Comparison of ENCODE assay signal across 8 cellular contexts in genomic region chr9:78023003-78023741, GRCh38. TPM values are rescaled to one million over a fixed set of nuclear protein-coding genes. Genes with fewer than 3 reads are reported as not detected.
DNase-seq lines count a peak whose midpoint lies in the region; ATAC-seq and TF ChIP-seq lines count a peak whose summit lies in the region.

No MANE protein-coding gene starts in this region.

- no peaks in the 10 kb centered on the region for H3K9me3 ChIP-seq in body of pancreas
- H3K9me3 ChIP-seq in liver (ENCODE audit: control insufficient read depth in 4 of 4, low read length in 3 of 4), result no peaks in the 10 kb centered on the region
- no peaks in the 10 kb centered on the region for H3K9me3 ChIP-seq in aorta (ENCODE audit: control insufficient read depth, low read length)

- H3K27me3 ChIP-seq in body of pancreas (no peaks in the 10 kb centered on the region), liver (ENCODE audit: control insufficient read depth in 4 of 4, insufficient read depth in 4 of 4, low read length in 3 of 4) (no peaks in the 10 kb centered on the region), aorta (ENCODE audit: control insufficient read depth in 1 of 2, insufficient read depth in 2 of 2, low read length in 1 of 2) (no peaks in the 10 kb centered on the region)

- TF ChIP-seq RAD21 in liver (IDR thresholded peaks at IDR 0.05), result peak; percentile 46 to 53

- H3K9me3 Mint-ChIP-seq in activated naive CD8-positive, alpha-beta T cell (ENCODE audit: low read depth), result no peaks in the 10 kb centered on the region
- no peaks in the 10 kb centered on the region for H3K9me3 Mint-ChIP-seq in activated naive CD8-positive, alpha-beta T cell treated with anti-CD3 and anti-CD28 coated beads for 36 hours
- peaks cover 3% of the 10 kb centered on the region for H3K9me3 Mint-ChIP-seq in glutamatergic neuron (ENCODE audit: unreplicated experiment)

- H3K27ac Mint-ChIP-seq in activated naive CD8-positive, alpha-beta T cell, result peak overlapping the region; percentile 51
- H3K27ac Mint-ChIP-seq in activated naive CD8-positive, alpha-beta T cell treated with anti-CD3 and anti-CD28 coated beads for 36 hours, result no peak overlapping the region
- no peak overlapping the region for H3K27ac Mint-ChIP-seq in glutamatergic neuron (ENCODE audit: unreplicated experiment)

- ATAC-seq in body of pancreas, result peak; percentile 92
- ATAC-seq in aorta (ENCODE audit: low FRiP score), result peak; percentile 41
- no peak for ATAC-seq in activated CD4-positive, CD25-positive, alpha-beta regulatory T cell treated with anti-CD3 and anti-CD28 coated beads, Interleukin-2, amount 50 U/mL, for 24 hours

- H3K4me1 ChIP-seq in body of pancreas, result peaks cover 45% of the 10 kb centered on the region
- H3K4me1 ChIP-seq in liver (ENCODE audit: control insufficient read depth in 4 of 4, insufficient read depth in 4 of 4, low read length in 3 of 4), result peaks cover 10 to 41% (median 34%) of the 10 kb centered on the region in 4 donors
- peaks cover 0 to 6% of the 10 kb centered on the region in 2 donors for H3K4me1 ChIP-seq in aorta (ENCODE audit: control insufficient read depth in 1 of 2, insufficient read depth in 2 of 2, low read length in 2 of 2)

- 13 to 31% methylated on average over 5 of the region's 5 CpGs for WGBS in body of pancreas, 2 donors
- 13% methylated on average over 5 of the region's 5 CpGs for WGBS in liver
- WGBS in aorta, 2 donors, result 55 to 64% methylated on average over 5 of the region's 5 CpGs

- H3K4me3 ChIP-seq in body of pancreas, result no peak overlapping the region
- H3K4me3 ChIP-seq in liver (ENCODE audit: low read depth in 1 of 3, low read length in 3 of 3), result peak overlapping the region; percentile 18 to 55 (median 43)
- H3K4me3 ChIP-seq in aorta (ENCODE audit: low read length in 2 of 2), result no peak overlapping the region

- no peak overlapping the region for H3K9ac ChIP-seq in liver (ENCODE audit: low read depth in 1 of 2, low read length in 2 of 2)

- no peak for TF ChIP-seq CTCF in body of pancreas (IDR thresholded peaks at IDR 0.05)
- no peak for TF ChIP-seq CTCF in liver (IDR thresholded peaks at IDR 0.05; ENCODE audit: low read depth, low read length, missing input control)
- no peak for TF ChIP-seq CTCF in glutamatergic neuron (IDR thresholded peaks at IDR 0.05; ENCODE audit: partially characterized antibody, unreplicated experiment)

- intact Hi-C loops in body of pancreas (cut with DNase I) (no loop called here), aorta (cut with DNase I) (no loop called here)

- peak in 2 of 3 donors; percentile 64 to 65 for TF ChIP-seq POLR2A in body of pancreas (IDR thresholded peaks at IDR 0.05)

- H3K27ac ChIP-seq in body of pancreas (peak overlapping the region; percentile 47 to 65 (median 54)), liver (ENCODE audit: low read depth in 1 of 2, low read length in 2 of 2) (peak overlapping the region; percentile 44 to 67), aorta (ENCODE audit: low read depth in 1 of 2, low read length in 2 of 2) (no peak overlapping the region)

- no peaks in the 10 kb centered on the region for H3K36me3 ChIP-seq in body of pancreas (replicated peaks in 1 of 2; ENCODE audit: insufficient read depth in 1 of 2, low read depth in 2 of 2)
- H3K36me3 ChIP-seq in liver (ENCODE audit: control insufficient read depth in 4 of 4, insufficient read depth in 3 of 4, low read depth in 1 of 4, low read length in 3 of 4), result no peaks in the 10 kb centered on the region
- no peaks in the 10 kb centered on the region for H3K36me3 ChIP-seq in aorta (ENCODE audit: control insufficient read depth in 1 of 2, insufficient read depth in 2 of 2, low read length in 1 of 2)

- peak overlapping the region; percentile 25 for H3K4me3 Mint-ChIP-seq in activated naive CD8-positive, alpha-beta T cell
- H3K4me3 Mint-ChIP-seq in activated naive CD8-positive, alpha-beta T cell treated with anti-CD3 and anti-CD28 coated beads for 36 hours, result no peak overlapping the region
- H3K4me3 Mint-ChIP-seq in glutamatergic neuron (ENCODE audit: unreplicated experiment), result no peak overlapping the region

- H3K36me3 Mint-ChIP-seq in activated naive CD8-positive, alpha-beta T cell, result peaks cover 2% of the 10 kb centered on the region
- peaks cover 19% of the 10 kb centered on the region for H3K36me3 Mint-ChIP-seq in activated naive CD8-positive, alpha-beta T cell treated with anti-CD3 and anti-CD28 coated beads for 36 hours
- no peaks in the 10 kb centered on the region for H3K36me3 Mint-ChIP-seq in glutamatergic neuron (ENCODE audit: unreplicated experiment)

- DNase-seq in activated naive CD8-positive, alpha-beta T cell treated with anti-CD3 and anti-CD28 coated beads for 36 hours, result no peak
- peak in 2 of 4 donors; percentile 31 to 60 for DNase-seq in body of pancreas
- peak in 1 of 2 donors; percentile 56 for DNase-seq in aorta
- no peak for DNase-seq in glutamatergic neuron
- DNase-seq in stimulated activated CD4-positive, alpha-beta T cell treated with anti-CD3 and anti-CD28 coated beads, Interleukin-15, amount 100 ng/mL, for 24 hours, result no peak

- H3K4me1 Mint-ChIP-seq in activated naive CD8-positive, alpha-beta T cell (ENCODE audit: low read depth), result peaks cover 62% of the 10 kb centered on the region
- H3K4me1 Mint-ChIP-seq in activated naive CD8-positive, alpha-beta T cell treated with anti-CD3 and anti-CD28 coated beads for 36 hours, result peaks cover 52% of the 10 kb centered on the region
- peaks cover 48% of the 10 kb centered on the region for H3K4me1 Mint-ChIP-seq in glutamatergic neuron (ENCODE audit: low read depth, unreplicated experiment)

- H3K27me3 Mint-ChIP-seq in activated naive CD8-positive, alpha-beta T cell, result no peaks in the 10 kb centered on the region
- no peaks in the 10 kb centered on the region for H3K27me3 Mint-ChIP-seq in activated naive CD8-positive, alpha-beta T cell treated with anti-CD3 and anti-CD28 coated beads for 36 hours
- peaks cover 1% of the 10 kb centered on the region for H3K27me3 Mint-ChIP-seq in glutamatergic neuron (ENCODE audit: unreplicated experiment)

TF ChIP-seq in liver, 16 proteins besides CTCF, POLR2A, EP300 and RAD21 (continues in another document):
- TF ChIP-seq, protein P1, sequence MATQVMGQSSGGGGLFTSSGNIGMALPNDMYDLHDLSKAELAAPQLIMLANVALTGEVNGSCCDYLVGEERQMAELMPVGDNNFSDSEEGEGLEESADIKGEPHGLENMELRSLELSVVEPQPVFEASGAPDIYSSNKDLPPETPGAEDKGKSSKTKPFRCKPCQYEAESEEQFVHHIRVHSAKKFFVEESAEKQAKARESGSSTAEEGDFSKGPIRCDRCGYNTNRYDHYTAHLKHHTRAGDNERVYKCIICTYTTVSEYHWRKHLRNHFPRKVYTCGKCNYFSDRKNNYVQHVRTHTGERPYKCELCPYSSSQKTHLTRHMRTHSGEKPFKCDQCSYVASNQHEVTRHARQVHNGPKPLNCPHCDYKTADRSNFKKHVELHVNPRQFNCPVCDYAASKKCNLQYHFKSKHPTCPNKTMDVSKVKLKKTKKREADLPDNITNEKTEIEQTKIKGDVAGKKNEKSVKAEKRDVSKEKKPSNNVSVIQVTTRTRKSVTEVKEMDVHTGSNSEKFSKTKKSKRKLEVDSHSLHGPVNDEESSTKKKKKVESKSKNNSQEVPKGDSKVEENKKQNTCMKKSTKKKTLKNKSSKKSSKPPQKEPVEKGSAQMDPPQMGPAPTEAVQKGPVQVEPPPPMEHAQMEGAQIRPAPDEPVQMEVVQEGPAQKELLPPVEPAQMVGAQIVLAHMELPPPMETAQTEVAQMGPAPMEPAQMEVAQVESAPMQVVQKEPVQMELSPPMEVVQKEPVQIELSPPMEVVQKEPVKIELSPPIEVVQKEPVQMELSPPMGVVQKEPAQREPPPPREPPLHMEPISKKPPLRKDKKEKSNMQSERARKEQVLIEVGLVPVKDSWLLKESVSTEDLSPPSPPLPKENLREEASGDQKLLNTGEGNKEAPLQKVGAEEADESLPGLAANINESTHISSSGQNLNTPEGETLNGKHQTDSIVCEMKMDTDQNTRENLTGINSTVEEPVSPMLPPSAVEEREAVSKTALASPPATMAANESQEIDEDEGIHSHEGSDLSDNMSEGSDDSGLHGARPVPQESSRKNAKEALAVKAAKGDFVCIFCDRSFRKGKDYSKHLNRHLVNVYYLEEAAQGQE (IDR thresholded peaks at IDR 0.05), result peak; percentile 70
- peak; percentile 62 for TF ChIP-seq SP1 (IDR thresholded peaks at IDR 0.05)
- TF ChIP-seq TAF1 (conservative IDR thresholded peaks at IDR 0.05), result peak; percentile 70
- TF ChIP-seq FOXA1 (IDR thresholded peaks at IDR 0.05), result peak; percentile 40
- TF ChIP-seq HNF4A (conservative IDR thresholded peaks at IDR 0.05), result peak; percentile 40 to 74
- peak; percentile 72 to 97 for TF ChIP-seq JUND (IDR thresholded peaks at IDR 0.05)
- TF ChIP-seq RXRA (IDR thresholded peaks at IDR 0.05), result peak; percentile 45 to 80
- peak; percentile 74 for TF ChIP-seq MAX (IDR thresholded peaks at IDR 0.05)
- TF ChIP-seq NR2F2 (IDR thresholded peaks at IDR 0.05), result no peak
- peak; percentile 64 for TF ChIP-seq YY1 (IDR thresholded peaks at IDR 0.05)
- TF ChIP-seq GABPA (IDR thresholded peaks at IDR 0.05 in 1 of 2, conservative IDR thresholded peaks at IDR 0.05 in 1 of 2), result peak in 1 of 2 donors; percentile 45
- TF ChIP-seq ZBTB33 (IDR thresholded peaks at IDR 0.05), result peak; percentile 67
- no peak for TF ChIP-seq HNF4G (IDR thresholded peaks at IDR 0.05)

RNA-seq across cellular contexts. Expression of gene GNAQ, which starts 8.4 kb away (rescaled TPM):
- 10 to 100 TPM; 22.4 to 22.7 TPM for total RNA-seq in activated naive CD8-positive, alpha-beta T cell treated with anti-CD3 and anti-CD28 coated beads for 36 hours
- total RNA-seq in body of pancreas, result 10 to 100 TPM; 15.8 to 22.1 TPM
- 10 to 100 TPM; 15.7 to 19.6 TPM for total RNA-seq in liver
- polyA plus RNA-seq in liver, result 1 to 10 TPM; 6.8 to 9.5 TPM
- total RNA-seq in aorta, result 10 to 100 TPM; 80.2 to 84.2 TPM
- polyA plus RNA-seq in aorta, result 10 to 100 TPM; 21.9 to 25.9 TPM
- total RNA-seq in glutamatergic neuron (ENCODE audit: unreplicated experiment), result 72.8 TPM

Comparison
In these comparisons a context has a peak if more than half of its experiments do, and no peak if none do; other contexts are left out.
1. ATAC-seq: peak in body of pancreas (single experiment) and aorta (single experiment); none in activated CD4-positive, CD25-positive, alpha-beta regulatory T cell treated with anti-CD3 and anti-CD28 coated beads, Interleukin-2, amount 50 U/mL, for 24 hours (0 of 2).
2. H3K27ac ChIP-seq: peak in body of pancreas (4 of 4) and liver (2 of 2); none in aorta (0 of 2).
3. H3K4me3 ChIP-seq: peak in liver (3 of 3); none in body of pancreas (0 of 2) and aorta (0 of 2).